ENCODE assay signal across 1 cellular context in the genomic region with DNA sequence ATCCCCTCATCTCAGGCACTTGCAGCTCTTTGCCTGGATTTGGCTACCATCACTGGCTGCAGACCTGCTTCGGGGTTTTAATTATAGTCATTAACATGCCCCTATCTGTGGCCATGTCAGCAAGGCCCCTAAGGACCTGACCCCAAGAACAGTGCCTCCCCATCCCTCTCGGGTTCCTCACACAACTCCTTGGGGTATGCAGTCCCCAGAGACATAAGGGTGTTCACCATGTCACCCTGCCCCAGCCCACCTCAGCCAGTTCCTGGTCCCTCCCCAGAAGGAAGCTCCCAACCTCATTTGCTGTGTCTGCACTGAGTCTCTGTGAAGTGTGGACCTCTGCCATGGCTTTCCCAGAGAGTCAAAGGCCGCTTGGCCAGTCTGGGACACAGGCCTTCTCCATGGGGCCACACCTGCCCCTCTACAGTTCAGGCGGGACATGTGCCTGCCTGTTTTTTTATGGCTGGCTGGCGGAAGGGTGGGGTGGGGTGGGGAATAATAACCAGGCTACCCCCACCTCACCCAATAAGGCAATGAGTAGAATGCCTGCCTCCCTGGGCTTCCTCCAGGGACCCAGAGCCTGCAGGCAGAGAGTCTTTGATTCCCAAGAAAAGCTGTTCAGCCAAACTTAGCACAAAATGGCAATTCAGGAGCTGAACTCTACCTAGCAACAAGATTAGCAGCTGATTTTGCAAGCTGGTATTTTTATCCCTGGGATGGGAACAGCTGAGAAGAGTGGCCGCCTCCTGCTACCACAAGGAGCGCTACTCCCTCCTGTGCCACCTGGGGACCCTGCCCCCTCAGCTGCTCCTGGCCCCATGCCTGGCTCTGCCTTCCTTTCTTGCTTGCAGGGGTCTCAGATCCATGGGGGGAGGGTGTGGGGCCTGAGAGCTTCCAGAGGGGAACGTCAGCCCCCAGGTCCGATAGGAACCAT.
TF ChIP-seq lines count a peak whose summit lies in the region.

No MANE protein-coding gene starts in this region.

TF ChIP-seq in IMR-90, 13 proteins besides CTCF, POLR2A, EP300 and RAD21:
- TF ChIP-seq FOS (IDR thresholded peaks at IDR 0.05; ENCODE audit: low read depth, low read length) (no peak), RFX5 (IDR thresholded peaks at IDR 0.05; ENCODE audit: low read depth, low read length) (peak; percentile 73), CEBPB (IDR thresholded peaks at IDR 0.05; ENCODE audit: low read depth, low read length) (no peak), MXI1 (IDR thresholded peaks at IDR 0.05; ENCODE audit: borderline replicate concordance, low read depth, low read length) (no peak), MAZ (IDR thresholded peaks at IDR 0.05; ENCODE audit: borderline replicate concordance, low read depth, low read length) (no peak)
TF ChIP-seq in IMR-90: peak in this region for 1.
